Comparison of ENCODE assay signal across 19 cellular contexts in the genomic region with DNA sequence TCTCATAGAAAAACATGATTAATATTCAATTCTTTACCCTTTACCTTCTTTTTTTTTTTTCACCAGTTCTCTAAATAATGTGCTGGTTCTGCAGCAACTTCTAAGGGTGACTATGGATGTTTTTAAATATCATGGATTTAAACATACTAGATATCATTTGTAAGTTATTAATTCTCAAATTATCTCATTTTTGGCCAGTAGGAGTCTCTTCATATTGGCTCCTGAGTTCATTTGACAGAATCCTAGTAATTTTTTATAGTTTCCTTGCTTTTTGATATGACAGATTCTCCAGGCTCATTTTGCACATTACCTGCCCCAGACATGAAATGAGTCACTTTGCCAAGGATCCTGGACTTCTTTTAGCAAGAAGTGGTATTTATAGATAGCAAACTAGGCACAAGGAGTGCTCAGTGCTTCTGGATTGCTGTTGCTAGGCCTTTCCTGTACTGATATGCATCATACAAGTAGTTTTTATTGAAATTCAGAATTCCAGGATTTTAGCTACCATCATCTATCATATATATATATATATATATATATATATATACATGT.
A peak's percentile ranks its signal among the peaks of the same experiment; 100 is the strongest.
DNase-seq lines count a peak whose midpoint lies in the region; ATAC-seq and TF ChIP-seq lines count a peak whose summit lies in the region.
"Had no signal": no experiment of that assay in that cellular context is flagged by ENCODE, and none has a peak within 500 bp of the region (broad histone marks: within the 10 kb centered on the region; RNA-seq: fewer than 3 reads in every experiment).

No MANE protein-coding gene starts in this region.

- intact Hi-C loops in psoas muscle (cut with DNase I): no loop called here

- peaks cover 4 to 9% (median 6%) of the 10 kb centered on the region in 3 donors for H3K9me3 Mint-ChIP-seq in T-cell
- H3K9me3 Mint-ChIP-seq: neural progenitor cell had no signal

- H3K4me3 ChIP-seq in BJ (ENCODE audit: low read depth, low read length) (no peak overlapping the region), Loucy (ENCODE audit: low read length, poor library complexity, severe bottlenecking) (no peak overlapping the region), brain microvascular endothelial cell (ENCODE audit: low read depth, low read length) (no peak overlapping the region), psoas muscle (no peak overlapping the region)
- H3K4me3 ChIP-seq: colonic mucosa, neural progenitor cell had no signal

- TF ChIP-seq CTCF in BJ (IDR thresholded peaks at IDR 0.05; ENCODE audit: insufficient read depth, low read depth, low read length) (peak; percentile 8; the same call in 1 of the 2 replicates), Loucy (conservative IDR thresholded peaks at IDR 0.05; ENCODE audit: low read length) (peak; percentile 23; the same call in 1 of the 2 replicates), brain microvascular endothelial cell (IDR thresholded peaks at IDR 0.05; ENCODE audit: low read depth, low read length, missing control alignments) (peak; percentile 38), psoas muscle (IDR thresholded peaks at IDR 0.05) (peak; percentile 15)

- no peaks in the 10 kb centered on the region for H3K9me3 ChIP-seq in Loucy (ENCODE audit: insufficient read depth, low read depth, low read length)
- no peaks in the 10 kb centered on the region for H3K9me3 ChIP-seq in psoas muscle
- H3K9me3 ChIP-seq: colonic mucosa had no signal

- no peak for ATAC-seq in psoas muscle
- no peak for ATAC-seq in T-cell (replicated peaks in 1 of 4)
- no peak for ATAC-seq in HG02623 (IDR thresholded peaks at IDR 0.05; ENCODE audit: unreplicated experiment)
- ATAC-seq: activated CD8-positive, alpha-beta T cell treated with anti-CD3 and anti-CD28 coated beads for 36 hours; activated T-cell treated with anti-CD3 and anti-CD28 coated beads, Interleukin-2, amount 50 U/mL, for 72 hours; right cardiac atrium had no signal

- no peak overlapping the region for H2AFZ ChIP-seq in Loucy (ENCODE audit: low read length)
- H2AFZ ChIP-seq: neural progenitor cell had no signal

- H3K4me1 ChIP-seq in Loucy (ENCODE audit: insufficient read depth, low read length, poor library complexity, severe bottlenecking): no peaks in the 10 kb centered on the region
- no peaks in the 10 kb centered on the region for H3K4me1 ChIP-seq in psoas muscle
- H3K4me1 ChIP-seq: colonic mucosa, neural progenitor cell had no signal

- no peaks in the 10 kb centered on the region for H3K27me3 ChIP-seq in BJ (ENCODE audit: control insufficient read depth, insufficient read depth, low read length)
- H3K27me3 ChIP-seq in Loucy (ENCODE audit: insufficient read depth, low read length, poor library complexity, severe bottlenecking): no peaks in the 10 kb centered on the region
- H3K27me3 ChIP-seq in brain microvascular endothelial cell (replicated peaks): no peaks in the 10 kb centered on the region
- no peaks in the 10 kb centered on the region for H3K27me3 ChIP-seq in psoas muscle (ENCODE audit: insufficient read depth in 3 of 3, low read length in 2 of 3)
- H3K27me3 ChIP-seq: colonic mucosa, neural progenitor cell had no signal

- H3K27me3 Mint-ChIP-seq in T-cell: peaks cover 0 to 3% of the 10 kb centered on the region in 2 donors
- H3K27me3 Mint-ChIP-seq: activated CD8-positive, alpha-beta T cell treated with anti-CD3 and anti-CD28 coated beads for 36 hours had no signal

- H3K79me2 ChIP-seq in Loucy (ENCODE audit: insufficient read depth, low read length): no peaks in the 10 kb centered on the region

- H3K9me2 ChIP-seq in Loucy (replicated peaks; ENCODE audit: low read depth, low read length): no peaks in the 10 kb centered on the region

- H3K4me3 Mint-ChIP-seq in T-cell: no peak overlapping the region
- H3K4me3 Mint-ChIP-seq: activated CD8-positive, alpha-beta T cell treated with anti-CD3 and anti-CD28 coated beads for 36 hours; activated T-cell treated with anti-CD3 and anti-CD28 coated beads, Interleukin-2, amount 50 U/mL, for 72 hours; CD14-positive monocyte; neural progenitor cell had no signal

- no peaks in the 10 kb centered on the region for H3K36me3 Mint-ChIP-seq in T-cell
- H3K36me3 Mint-ChIP-seq: CD14-positive monocyte, neural progenitor cell had no signal

- H3K27ac ChIP-seq in brain microvascular endothelial cell: no peak overlapping the region
- H3K27ac ChIP-seq in psoas muscle: no peak overlapping the region
- H3K27ac ChIP-seq: colonic mucosa, neural progenitor cell had no signal

- H3K4me1 Mint-ChIP-seq in T-cell: no peaks in the 10 kb centered on the region
- H3K4me1 Mint-ChIP-seq: CD14-positive monocyte had no signal

- POLR2A ChIA-PET in BJ (lab: Charles Lee): no interaction called here
- POLR2A ChIA-PET in T-cell (lab: Charles Lee): no interaction called here

- H3K36me3 ChIP-seq in BJ (ENCODE audit: control insufficient read depth, insufficient read depth, low read length) (no peaks in the 10 kb centered on the region), Loucy (ENCODE audit: insufficient read depth, low read length) (no peaks in the 10 kb centered on the region), brain microvascular endothelial cell (replicated peaks) (no peaks in the 10 kb centered on the region), psoas muscle (ENCODE audit: insufficient read depth in 1 of 2, low read depth in 1 of 2) (no peaks in the 10 kb centered on the region)
- H3K36me3 ChIP-seq: colonic mucosa, neural progenitor cell had no signal

- H3F3A ChIP-seq in Loucy (ENCODE audit: low read depth): no peaks in the 10 kb centered on the region

- no peaks in the 10 kb centered on the region for H4K20me1 ChIP-seq in Loucy (ENCODE audit: insufficient read depth, low read length, poor library complexity, severe bottlenecking)

- CTCF ChIA-PET in BJ (lab: Yijun Ruan, JAX) (interaction anchor here (0.7 to 1.2 kb wide), 2 partner anchors 278 to 456 kb away, joined by 3 read pairs; no protein-coding TSS in a partner anchor), T-cell (lab: Charles Lee) (no interaction called here)

- H3K27ac Mint-ChIP-seq in T-cell: no peak overlapping the region
- H3K27ac Mint-ChIP-seq: activated CD8-positive, alpha-beta T cell treated with anti-CD3 and anti-CD28 coated beads for 36 hours; activated T-cell treated with anti-CD3 and anti-CD28 coated beads, Interleukin-2, amount 50 U/mL, for 72 hours; CD14-positive monocyte; neural progenitor cell had no signal

- no peak overlapping the region for H3K4me2 ChIP-seq in Loucy (ENCODE audit: low read depth, low read length, poor library complexity, severe bottlenecking)
- H3K4me2 ChIP-seq: neural progenitor cell had no signal

- no peak for DNase-seq in BJ (ENCODE audit: low read depth)
- DNase-seq in brain microvascular endothelial cell: no peak
- DNase-seq in psoas muscle: no peak
- DNase-seq in T-cell: no peak
- no peak for DNase-seq in cortex of kidney (lab: John Stamatoyannopoulos, UW)
- DNase-seq: activated CD8-positive, alpha-beta T cell treated with anti-CD3 and anti-CD28 coated beads for 36 hours; activated T-cell treated with anti-CD3 and anti-CD28 coated beads, Interleukin-2, amount 50 U/mL, for 72 hours; colonic mucosa; DMS53; mesenchymal stem cell; MV-4-11; NCI-H2081 treated with DMSO at 0.1 percent for 48 hours; NCI-H524 treated with DMSO at 0.1 percent for 48 hours; right cardiac atrium; stimulated activated CD4-positive, alpha-beta T cell treated with anti-CD3 and anti-CD28 coated beads, Interleukin-1b, Interleukin-23, amount 100 ng/mL, for 48 hours had no signal

- in situ Hi-C loops in brain microvascular endothelial cell (cut with HindIII; ENCODE audit: low pct_ligation_motif_present, low sequenced_read_pairs): no loop called here

- no peak overlapping the region for H3K9ac ChIP-seq in Loucy (ENCODE audit: low read depth, low read length, poor library complexity, severe bottlenecking)
- H3K9ac ChIP-seq: neural progenitor cell had no signal
